In genomic region chr16:57166951-57167350, GRCh38 we compare ENCODE assay signal across 1 cellular context.
TF ChIP-seq lines count a peak whose summit lies in the region.

No MANE protein-coding gene starts in this region.

TF ChIP-seq in IMR-90, 13 proteins besides CTCF, POLR2A, EP300 and RAD21:
- TF ChIP-seq BHLHE40 (IDR thresholded peaks at IDR 0.05; ENCODE audit: low read depth, low read length) (no peak), RCOR1 (IDR thresholded peaks at IDR 0.05; ENCODE audit: insufficient replicate concordance, low read length) (no peak), USF2 (IDR thresholded peaks at IDR 0.05; ENCODE audit: low read depth, low read length) (no peak)
TF ChIP-seq in IMR-90: peak in this region for 0.
